ENCODE assay signal across 27 cellular contexts in the genomic region with DNA sequence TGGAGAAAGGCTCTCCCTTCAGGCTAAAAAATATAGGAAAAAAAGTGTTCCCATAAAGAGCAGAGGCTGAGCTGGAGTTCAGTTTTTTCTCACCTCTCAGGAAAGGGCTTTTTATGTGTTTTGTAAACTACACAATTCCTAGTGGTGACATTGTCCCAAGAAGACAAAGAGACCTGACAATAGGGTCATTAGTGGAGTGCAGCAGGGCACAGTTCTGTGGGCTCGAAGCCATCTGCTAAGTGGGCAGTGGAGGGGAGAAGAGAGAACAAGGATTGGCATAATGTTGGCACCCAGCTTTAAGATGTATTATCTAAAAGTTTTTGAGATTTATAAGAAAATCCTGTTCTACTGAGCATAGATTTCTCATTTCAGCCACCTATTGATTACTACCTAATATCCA.
DNase-seq lines count a peak whose midpoint lies in the region; ATAC-seq, FAIRE-seq and TF ChIP-seq lines count a peak whose summit lies in the region.
"Had no signal": no experiment of that assay in that cellular context is flagged by ENCODE, and none has a peak within 500 bp of the region (broad histone marks: within the 10 kb centered on the region; RNA-seq: fewer than 3 reads in every experiment).

No MANE protein-coding gene starts in this region.

- TF ChIP-seq CTCF in right atrium auricular region (IDR thresholded peaks at IDR 0.05) (no peak), H1 (IDR thresholded peaks at IDR 0.05; ENCODE audit: control extremely low read depth in 1 of 3, insufficient read depth in 1 of 3, low read depth in 1 of 3, low read length in 3 of 3) (no peak), suprapubic skin (IDR thresholded peaks at IDR 0.05) (no peak), RWPE1 (conservative IDR thresholded peaks at IDR 0.05; ENCODE audit: low read depth) (no peak)

- DNase-seq in Right ventricle myocardium superior (no peak), right atrium auricular region (ENCODE audit: low spot score) (no peak), H1 (ENCODE audit: low read depth in 1 of 2, low spot score in 2 of 2) (no peak), right cardiac atrium (peak in 2 of 3 donors; percentile 37 to 42), suprapubic skin (ENCODE audit: low spot score in 2 of 2) (no peak), NCI-H446 (lab: John Stamatoyannopoulos, UW) (no peak), islet precursor cell (no peak), RWPE1 (ENCODE audit: low spot score) (no peak)
- DNase-seq: AML-193; CD4-positive, alpha-beta T cell; GOT3; HCEC 1CT; KBM-7; MV-4-11; NCI-H1105 treated with DMSO at 0.1 percent for 48 hours; NCI-H2029; NCI-H2227 treated with DMSO at 0.1 percent for 48 hours; NCI-H510A; NCI-H774; NK-92 treated with Interleukin-12 subunit alpha and Interleukin-12 subunit beta, amount 100 ng/mL, for 24 hours; PC-9; SHP77 treated with DMSO at 0.1 percent for 48 hours had no signal

- H3K27me3 ChIP-seq in right atrium auricular region: no peaks in the 10 kb centered on the region
- no peaks in the 10 kb centered on the region for H3K27me3 ChIP-seq in H1 (replicated peaks in 1 of 4; ENCODE audit: control insufficient read depth in 3 of 4, extremely low read depth in 1 of 4, insufficient read depth in 3 of 4, low read length in 3 of 4)
- no peaks in the 10 kb centered on the region for H3K27me3 ChIP-seq in right cardiac atrium (ENCODE audit: control insufficient read depth, insufficient read depth)
- H3K27me3 ChIP-seq in suprapubic skin: no peaks in the 10 kb centered on the region
- H3K27me3 ChIP-seq: BLaER1 treated with 17β-estradiol and CSF1 and Interleukin-3, amounts not matched to agents 10 nM and 100 nM had no signal

- H3K27ac ChIP-seq in right atrium auricular region: peak overlapping the region in 1 of 2 donors; percentile 73
- no peak overlapping the region for H3K27ac ChIP-seq in H1 (ENCODE audit: low read depth, low read length)
- no peak overlapping the region for H3K27ac ChIP-seq in right cardiac atrium (ENCODE audit: low read length)
- H3K27ac ChIP-seq in suprapubic skin: no peak overlapping the region
- H3K27ac ChIP-seq in RWPE1: no peak overlapping the region
- H3K27ac ChIP-seq: BLaER1 treated with 17β-estradiol and CSF1 and Interleukin-3, amounts not matched to agents 10 nM and 100 nM; PC-9 had no signal

- no peak for TF ChIP-seq RAD21 in H1 (IDR thresholded peaks at IDR 0.05 in 1 of 2, conservative IDR thresholded peaks at IDR 0.05 in 1 of 2; ENCODE audit: low read depth in 2 of 2, low read length in 2 of 2)

- no peaks in the 10 kb centered on the region for H3K79me1 ChIP-seq in H1 (ENCODE audit: low read depth, low read length)

- H3K79me2 ChIP-seq in H1 (ENCODE audit: control insufficient read depth in 1 of 2, insufficient read depth in 2 of 2, low read length in 2 of 2): no peaks in the 10 kb centered on the region

- H3K36me3 ChIP-seq in right atrium auricular region: no peaks in the 10 kb centered on the region
- no peaks in the 10 kb centered on the region for H3K36me3 ChIP-seq in H1 (ENCODE audit: control insufficient read depth in 2 of 4, insufficient read depth in 4 of 4, low read length in 3 of 4)
- H3K36me3 ChIP-seq in suprapubic skin: no peaks in the 10 kb centered on the region
- H3K36me3 ChIP-seq: BLaER1 treated with 17β-estradiol and CSF1 and Interleukin-3, amounts not matched to agents 10 nM and 100 nM had no signal

- no peak overlapping the region for H2BK120ac ChIP-seq in H1 (replicated peaks; ENCODE audit: low read depth, low read length)

- H2BK20ac ChIP-seq in H1 (ENCODE audit: low read length): peak overlapping the region; percentile 83; the same call in 1 of the 2 replicates

- no peak overlapping the region for H3K23ac ChIP-seq in H1 (ENCODE audit: insufficient read length)

- no peak for FAIRE-seq in H1 (lab: Jason Lieb, UNC)
- FAIRE-seq: A204.1, D721Med, GM18507, HTR-8/SVneo had no signal

- H3K9me3 ChIP-seq in right atrium auricular region (no peaks in the 10 kb centered on the region), H1 (ENCODE audit: insufficient read depth in 2 of 2, low read depth in 1 of 2, low read length in 1 of 2) (no peaks in the 10 kb centered on the region), right cardiac atrium (ENCODE audit: control insufficient read depth, low read length) (no peaks in the 10 kb centered on the region), suprapubic skin (no peaks in the 10 kb centered on the region)
- H3K9me3 ChIP-seq: BLaER1 treated with 17β-estradiol and CSF1 and Interleukin-3, amounts not matched to agents 10 nM and 100 nM had no signal

- H3K4ac ChIP-seq in H1 (replicated peaks; ENCODE audit: insufficient read length, low read depth, low read length): no peak overlapping the region

- H3K4me2 ChIP-seq in H1 (ENCODE audit: insufficient read depth in 1 of 2, low read depth in 2 of 2, low read length in 2 of 2): no peak overlapping the region
- H3K4me2 ChIP-seq: BLaER1 treated with 17β-estradiol and CSF1 and Interleukin-3, amounts not matched to agents 10 nM and 100 nM; PC-9 had no signal

- H3K9ac ChIP-seq in H1 (replicated peaks in 1 of 4; ENCODE audit: extremely low read depth in 1 of 4, low read depth in 3 of 4, low read length in 3 of 4): no peak overlapping the region
- H3K9ac ChIP-seq: BLaER1 treated with 17β-estradiol and CSF1 and Interleukin-3, amounts not matched to agents 10 nM and 100 nM had no signal

- H4K20me1 ChIP-seq in H1 (replicated peaks in 1 of 2; ENCODE audit: control insufficient read depth in 1 of 2, insufficient read depth in 2 of 2, low read length in 2 of 2): no peaks in the 10 kb centered on the region
- H4K20me1 ChIP-seq: BLaER1 treated with 17β-estradiol and CSF1 and Interleukin-3, amounts not matched to agents 10 nM and 100 nM had no signal

- no peak overlapping the region for H2BK15ac ChIP-seq in H1 (ENCODE audit: low read length)

- H3K14ac ChIP-seq in H1 (ENCODE audit: insufficient read length): no peak overlapping the region

- H3K4me3 ChIP-seq in right atrium auricular region (no peak overlapping the region), H1 (ENCODE audit: extremely low read depth in 1 of 4, insufficient read depth in 2 of 4, low read depth in 3 of 4, low read length in 4 of 4) (no peak overlapping the region), right cardiac atrium (ENCODE audit: low read length) (no peak overlapping the region), suprapubic skin (no peak overlapping the region)
- H3K4me3 ChIP-seq: BLaER1 treated with 17β-estradiol and CSF1 and Interleukin-3, amounts not matched to agents 10 nM and 100 nM; PC-9 had no signal

- no peak overlapping the region for H2BK5ac ChIP-seq in H1 (ENCODE audit: low read depth, low read length)

- no peak overlapping the region for H2BK12ac ChIP-seq in H1 (ENCODE audit: low read depth, low read length)

- H4K8ac ChIP-seq in H1 (ENCODE audit: extremely low read depth, insufficient read depth, low read length): no peak overlapping the region

- no peak overlapping the region for H2AK5ac ChIP-seq in H1 (ENCODE audit: low read depth, low read length)

- TF ChIP-seq EP300 in H1 (IDR thresholded peaks at IDR 0.05; ENCODE audit: borderline replicate concordance in 1 of 2, low read depth in 2 of 2, low read length in 2 of 2) (no peak), suprapubic skin (IDR thresholded peaks at IDR 0.05) (no peak)

- H2AFZ ChIP-seq in H1 (ENCODE audit: low read length): no peak overlapping the region
- H2AFZ ChIP-seq: PC-9 had no signal

- no peak overlapping the region for H4K91ac ChIP-seq in H1 (replicated peaks; ENCODE audit: insufficient read length, low read length)

- H3K18ac ChIP-seq in H1 (ENCODE audit: extremely low read depth, low read length): no peak overlapping the region

- TF ChIP-seq POLR2A in H1 (IDR thresholded peaks at IDR 0.05; ENCODE audit: control extremely low read depth in 1 of 2, low read depth in 2 of 2, low read length in 2 of 2): no peak
- TF ChIP-seq POLR2A in suprapubic skin (IDR thresholded peaks at IDR 0.05): no peak

- 91% methylated on average over 1 of the region's 1 CpG; no CpG with 5 or more reads in 1 of the 2 experiments for WGBS in H1 (ENCODE audit: extremely low coverage in 1 of 2, insufficient coverage in 1 of 2, insufficient read length in 1 of 2, insufficient replicate concordance in 2 of 2, low coverage in 1 of 2, low lambda C conversion rate in 2 of 2, missing lambda C conversion rate in 1 of 2), 2 experiments
- WGBS in right cardiac atrium: 52% methylated on average over 1 of the region's 1 CpG
- WGBS in suprapubic skin: 88% methylated on average over 1 of the region's 1 CpG

- no peak overlapping the region for H4K5ac ChIP-seq in H1 (ENCODE audit: insufficient read length, low read depth, low read length)

- intact Hi-C loops in Right ventricle myocardium superior (cut with DNase I) (no loop called here), right cardiac atrium (cut with DNase I) (no loop called here)

- no peaks in the 10 kb centered on the region for H3K23me2 ChIP-seq in H1 (ENCODE audit: low read depth, low read length)

- ATAC-seq in Right ventricle myocardium superior (ENCODE audit: poor library complexity) (peak; percentile 71), right cardiac atrium (peak; percentile 32 to 41)

- H3K4me1 ChIP-seq in right atrium auricular region: peaks cover 0 to 9% of the 10 kb centered on the region in 2 donors
- peaks cover 0 to 10% (median 0%) of the 10 kb centered on the region in 4 experiments; a peak in 2 of 7 replicates for H3K4me1 ChIP-seq in H1 (replicated peaks in 1 of 4; ENCODE audit: control insufficient read depth in 3 of 4, insufficient read depth in 4 of 4, low read length in 3 of 4)
- no peaks in the 10 kb centered on the region for H3K4me1 ChIP-seq in right cardiac atrium (ENCODE audit: control insufficient read depth, insufficient read depth, low read length)
- H3K4me1 ChIP-seq in suprapubic skin: no peaks in the 10 kb centered on the region
- H3K4me1 ChIP-seq: BLaER1 treated with 17β-estradiol and CSF1 and Interleukin-3, amounts not matched to agents 10 nM and 100 nM had no signal

- no peak overlapping the region for H3K56ac ChIP-seq in H1 (replicated peaks; ENCODE audit: insufficient read length, low read depth, low read length)

- POLR2A ChIA-PET in H1 (lab: Charles Lee; ENCODE audit: partially characterized antibody): no interaction called here
- POLR2A ChIA-PET in RWPE1 (lab: Yijun Ruan, JAX; ENCODE audit: low non-redundant PET): no interaction called here

- CTCF ChIA-PET in H1 (lab: Charles Lee; ENCODE audit: partially characterized antibody): interaction anchor here (0.9 to 1.5 kb wide), 4 partner anchors 12 to 599 kb away, joined by 3 to 7 read pairs (median 4); no protein-coding TSS in a partner anchor
- CTCF ChIA-PET in RWPE1 (lab: Yijun Ruan, JAX): interaction anchor here (0.7 kb wide), 1 partner anchor 673 kb away, joined by 6 read pairs; no protein-coding TSS in a partner anchor

TF ChIP-seq in H1, 55 proteins besides CTCF, POLR2A, EP300 and RAD21:
- TF ChIP-seq YY1 (IDR thresholded peaks at IDR 0.05; ENCODE audit: low read depth, low read length): no peak
- no peak for TF ChIP-seq GABPA (IDR thresholded peaks at IDR 0.05; ENCODE audit: borderline replicate concordance, insufficient read depth, low read length)
- TF ChIP-seq EZH2 (IDR thresholded peaks at IDR 0.05; ENCODE audit: low read depth, low read length, severe bottlenecking): no peak
- TF ChIP-seq KDM5A (IDR thresholded peaks at IDR 0.05; ENCODE audit: low read length): no peak
- no peak for TF ChIP-seq FOSL1 (IDR thresholded peaks at IDR 0.05; ENCODE audit: insufficient read depth, low read depth, low read length)

Comparison
In these comparisons a context has a peak if more than half of its experiments do, and no peak if none do; other contexts are left out.
1. DNase-seq: peak in right cardiac atrium (2 of 3); none in Right ventricle myocardium superior (single experiment), right atrium auricular region (single experiment), H1 (0 of 2), suprapubic skin (0 of 2), NCI-H446 (0 of 2), islet precursor cell (single experiment) and RWPE1 (single experiment).